ENCODE assay signal across 19 cellular contexts in the genomic region with DNA sequence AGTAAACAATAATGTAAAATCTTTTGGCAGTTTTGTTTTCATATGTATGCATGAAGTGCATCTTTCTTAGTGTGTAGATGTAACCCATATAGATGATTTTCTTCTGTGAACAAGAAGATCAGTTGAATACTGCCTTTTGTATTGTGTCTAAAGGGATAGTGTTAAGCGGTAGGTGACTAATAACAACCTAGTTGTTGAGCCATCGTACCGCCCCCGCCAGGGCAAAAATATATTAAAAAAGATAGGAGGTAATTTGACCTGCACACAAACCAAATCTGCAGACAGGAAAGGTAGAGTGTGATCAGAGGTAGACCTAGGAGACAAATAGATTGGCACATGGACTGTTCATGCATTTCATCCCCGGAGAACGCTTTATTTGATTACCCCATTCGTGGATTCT. TPM values are rescaled to one million over a fixed set of nuclear protein-coding genes. Genes with fewer than 3 reads are reported as not detected.
DNase-seq lines count a peak whose midpoint lies in the region; ATAC-seq, FAIRE-seq and TF ChIP-seq lines count a peak whose summit lies in the region.
"Had no signal": no experiment of that assay in that cellular context is flagged by ENCODE, and none has a peak within 500 bp of the region (broad histone marks: within the 10 kb centered on the region; RNA-seq: fewer than 3 reads in every experiment).

No MANE protein-coding gene starts in this region.

- H3K18ac ChIP-seq in mesendoderm (ENCODE audit: low read length), result no peak overlapping the region

- H3K4me1 Mint-ChIP-seq in HFFc6 (ENCODE audit: low read depth), result peaks cover 13% of the 10 kb centered on the region; the same call in 1 of the 2 replicates
- H3K4me1 Mint-ChIP-seq: stimulated activated effector memory CD8-positive, alpha-beta T cell treated with anti-CD3 and anti-CD28 coated beads, Interleukin-12 subunit alpha, Interleukin-12 subunit beta, amount 100 ng/mL, for 72 hours had no signal

- H3K23ac ChIP-seq in mesendoderm (ENCODE audit: low read length), result no peak overlapping the region

- no peak overlapping the region for H3K27ac Mint-ChIP-seq in HFFc6
- H3K27ac Mint-ChIP-seq: activated CD8-positive, alpha-beta T cell treated with anti-CD3 and anti-CD28 coated beads for 36 hours; activated T-helper 2 cell treated with anti-CD3 and anti-CD28 coated beads, Interferon-gamma antibody, Interleukin-2, Interleukin-4, amounts not matched to agents 10 μg/mL and 5 μg/mL and 100 μg/mL, durations not matched to agents 14 hours and 24 hours and 36 hours; stimulated activated effector memory CD8-positive, alpha-beta T cell treated with anti-CD3 and anti-CD28 coated beads, Interleukin-12 subunit alpha, Interleukin-12 subunit beta, amount 100 ng/mL, for 72 hours had no signal

- H3K4me2 ChIP-seq in mesendoderm (ENCODE audit: low read length), result no peak overlapping the region

- H3K56ac ChIP-seq in mesendoderm (ENCODE audit: low read length), result no peak overlapping the region

- TF ChIP-seq POLR2A in tibial nerve (IDR thresholded peaks at IDR 0.05), result no peak

- DNase-seq in ELR (ENCODE audit: low read depth), result peak; percentile 52
- DNase-seq in HFFc6, result no peak
- DNase-seq in RCC 7860 (ENCODE audit: low spot score), result peak; percentile 27
- peak; percentile 55 for DNase-seq in left lobe of liver (ENCODE audit: low spot score)
- DNase-seq in tibial nerve (ENCODE audit: low spot score in 2 of 2), result no peak
- no peak for DNase-seq in mesendoderm
- no peak for DNase-seq in Kasumi-1 (lab: John Stamatoyannopoulos, UW)
- DNase-seq: activated CD8-positive, alpha-beta T cell treated with anti-CD3 and anti-CD28 coated beads for 36 hours; C1 segment of cervical spinal cord; dermis blood vessel endothelial cell; NCI-H187 treated with DMSO at 0.1 percent for 48 hours; SJCRH30; stimulated activated CD4-positive, alpha-beta T cell treated with anti-CD3 and anti-CD28 coated beads, Interleukin-4, amount 100 ng/mL, for 24 hours had no signal

- no peak overlapping the region for H3K27ac ChIP-seq in tibial nerve
- no peak overlapping the region for H3K27ac ChIP-seq in mesendoderm (ENCODE audit: low read depth, low read length)
- H3K27ac ChIP-seq: ascending aorta, SJCRH30 had no signal

- H3K9me3 ChIP-seq in tibial nerve, result no peaks in the 10 kb centered on the region
- H3K9me3 ChIP-seq: ascending aorta, SJCRH30 had no signal

- ATAC-seq in left lobe of liver (peak; percentile 33), HG03095 (IDR thresholded peaks at IDR 0.05; ENCODE audit: unreplicated experiment) (no peak)
- ATAC-seq: activated CD8-positive, alpha-beta T cell treated with anti-CD3 and anti-CD28 coated beads for 36 hours; K562; stimulated activated effector memory CD8-positive, alpha-beta T cell treated with anti-CD3 and anti-CD28 coated beads, Interleukin-12 subunit alpha, Interleukin-12 subunit beta, amount 100 ng/mL, for 72 hours had no signal

- no peak overlapping the region for H2BK5ac ChIP-seq in mesendoderm (ENCODE audit: low read length)

- H3K4me3 Mint-ChIP-seq in HFFc6, result no peak overlapping the region
- H3K4me3 Mint-ChIP-seq: activated CD8-positive, alpha-beta T cell treated with anti-CD3 and anti-CD28 coated beads for 36 hours; stimulated activated effector memory CD8-positive, alpha-beta T cell treated with anti-CD3 and anti-CD28 coated beads, Interleukin-12 subunit alpha, Interleukin-12 subunit beta, amount 100 ng/mL, for 72 hours had no signal

- no peak overlapping the region for H4K5ac ChIP-seq in mesendoderm (ENCODE audit: low read length)

- H3K9ac ChIP-seq in mesendoderm (ENCODE audit: low read length), result no peak overlapping the region

- no peaks in the 10 kb centered on the region for H3K36me3 Mint-ChIP-seq in HFFc6 (ENCODE audit: low read depth)
- H3K36me3 Mint-ChIP-seq: stimulated activated effector memory CD8-positive, alpha-beta T cell treated with anti-CD3 and anti-CD28 coated beads, Interleukin-12 subunit alpha, Interleukin-12 subunit beta, amount 100 ng/mL, for 72 hours had no signal

- H3K27me3 Mint-ChIP-seq in HFFc6 (ENCODE audit: insufficient read depth), result peaks cover 6% of the 10 kb centered on the region; the same call in 1 of the 2 replicates

- TF ChIP-seq CTCF in HFFc6 (IDR thresholded peaks at IDR 0.05) (peak; percentile 29; the same call in 1 of the 2 replicates), tibial nerve (IDR thresholded peaks at IDR 0.05) (no peak)

- no peaks in the 10 kb centered on the region for H3K9me3 Mint-ChIP-seq in HFFc6
- H3K9me3 Mint-ChIP-seq: activated CD8-positive, alpha-beta T cell treated with anti-CD3 and anti-CD28 coated beads for 36 hours; activated T-helper 2 cell treated with anti-CD3 and anti-CD28 coated beads, Interferon-gamma antibody, Interleukin-2, Interleukin-4, amounts not matched to agents 10 μg/mL and 5 μg/mL and 100 μg/mL, durations not matched to agents 14 hours and 24 hours and 36 hours had no signal

- no peak for TF ChIP-seq EP300 in tibial nerve (IDR thresholded peaks at IDR 0.05)

- H3K27me3 ChIP-seq in tibial nerve, result no peaks in the 10 kb centered on the region
- no peaks in the 10 kb centered on the region for H3K27me3 ChIP-seq in mesendoderm (ENCODE audit: insufficient read depth, low read length, poor library complexity)
- H3K27me3 ChIP-seq: ascending aorta, SJCRH30 had no signal

- H3K79me2 ChIP-seq in mesendoderm (ENCODE audit: control insufficient read depth, insufficient read depth, low read length), result no peaks in the 10 kb centered on the region

- FAIRE-seq in RCC 7860 (lab: Jason Lieb, UNC), result no peak
- FAIRE-seq: K562 had no signal

- H3K4me3 ChIP-seq in tibial nerve, result no peak overlapping the region
- H3K4me3 ChIP-seq in mesendoderm (ENCODE audit: low read length), result no peak overlapping the region
- H3K4me3 ChIP-seq: ascending aorta, K562, SJCRH30 had no signal

- WGBS in tibial nerve, 2 donors, result 68 to 71% methylated on average over 7 of the region's 7 CpGs
- no CpG with 5 or more reads among the region's 7 CpGs for WGBS in mesendoderm (ENCODE audit: extremely low coverage, insufficient coverage, low lambda C conversion rate)

- H3K4me1 ChIP-seq in tibial nerve (peaks cover 0 to 12% (median 0%) of the 10 kb centered on the region in 4 donors), mesendoderm (ENCODE audit: control insufficient read depth, low read depth, low read length) (no peaks in the 10 kb centered on the region)
- H3K4me1 ChIP-seq: ascending aorta had no signal

- H2AK5ac ChIP-seq in mesendoderm (ENCODE audit: low read length), result no peak overlapping the region

- H3K36me3 ChIP-seq in tibial nerve (no peaks in the 10 kb centered on the region), mesendoderm (ENCODE audit: control insufficient read depth, insufficient read depth, low read length) (no peaks in the 10 kb centered on the region)
- H3K36me3 ChIP-seq: ascending aorta, SJCRH30 had no signal

- no peak overlapping the region for H2BK120ac ChIP-seq in mesendoderm (ENCODE audit: low read depth, low read length)

- no peaks in the 10 kb centered on the region for H3K79me1 ChIP-seq in mesendoderm (ENCODE audit: low read length)

- no peak overlapping the region for H3K4ac ChIP-seq in mesendoderm (ENCODE audit: low read depth, low read length)

- no peak overlapping the region for H4K8ac ChIP-seq in mesendoderm (ENCODE audit: low read depth, low read length)

- H2BK15ac ChIP-seq in mesendoderm (replicated peaks; ENCODE audit: low read depth), result no peak overlapping the region

RNA-seq across cellular contexts. Expression of gene GMNC, which starts 3.3 kb away (rescaled TPM):
- total RNA-seq in HFFc6 (2021; fragmentation: NEBNext Ultra II Directional; extraction: Animal tissue kit (Norgen Biotek cat#: 25700)), result under 1 TPM in 2 of 6 experiments, not detected in 4; 0.07 to 0.11 TPM
- 7.3 TPM for total RNA-seq in left lobe of liver
- not detected for total RNA-seq in tibial nerve
- polyA plus RNA-seq in mesendoderm (2013, experiment 1 of 2), result 0.04 TPM
- 0.10 TPM for polyA plus RNA-seq in mesendoderm (2013, experiment 2 of 2)
- total RNA-seq: activated CD8-positive, alpha-beta T cell treated with anti-CD3 and anti-CD28 coated beads for 36 hours; activated T-helper 2 cell treated with anti-CD3 and anti-CD28 coated beads, Interferon-gamma antibody, Interleukin-2, Interleukin-4, amounts not matched to agents 10 μg/mL and 5 μg/mL and 100 μg/mL, durations not matched to agents 14 hours and 24 hours and 36 hours; ascending aorta; dermis blood vessel endothelial cell; K562; SJCRH30 had no signal
- polyA plus RNA-seq: K562, urinary bladder had no signal

Comparison
In these comparisons a context has a peak if more than half of its experiments do, and no peak if none do; other contexts are left out.
1. DNase-seq: peak in ELR (single experiment), RCC 7860 (single experiment) and left lobe of liver (single experiment); none in HFFc6 (single experiment), tibial nerve (0 of 2), mesendoderm (single experiment) and Kasumi-1 (0 of 2).